27 cellular contexts compared by ENCODE assay signal in genomic region chr20:25187638-25188037, GRCh38.
"Had no signal": no experiment of that assay in that cellular context is flagged by ENCODE, and none has a peak within 500 bp of the region (broad histone marks: within the 10 kb centered on the region; RNA-seq: fewer than 3 reads in every experiment).

No MANE protein-coding gene starts in this region.

- H3K9me3 ChIP-seq: body of pancreas, colonic mucosa had no signal

- DNase-seq: activated CD4-positive, alpha-beta memory T cell treated with anti-CD3 and anti-CD28 coated beads for 36 hours; activated CD4-positive, alpha-beta T cell treated with anti-CD3 and anti-CD28 coated beads for 36 hours; activated CD4-positive, alpha-beta T cell treated with anti-CD3 and anti-CD28 coated beads, Interleukin-2, amount 10 ng/mL, durations not matched to agents 24 days and 14 days; activated CD4-positive, CD25-positive, alpha-beta regulatory T cell; activated CD4-positive, CD25-positive, alpha-beta regulatory T cell treated with anti-CD3 and anti-CD28 coated beads, Interleukin-2, amount 50 U/mL, for 72 hours; activated CD8-positive, alpha-beta memory T cell treated with anti-CD3 and anti-CD28 coated beads, Interleukin-2, amount 10 ng/mL, durations not matched to agents 7 days and 5 days; activated CD8-positive, alpha-beta memory T cell treated with anti-CD3 and anti-CD28 coated beads, Interleukin-2, amount 50 U/mL, for 4 hours; activated CD8-positive, alpha-beta T cell treated with anti-CD3 and anti-CD28 coated beads, Interleukin-2, amount 10 ng/mL, durations not matched to agents 7 days and 5 days; activated effector memory CD4-positive, alpha-beta T cell treated with Interleukin-2 at 50 U/mL for 16 hours; activated naive CD4-positive, alpha-beta T cell treated with anti-CD3 and anti-CD28 coated beads for 36 hours; activated naive CD8-positive, alpha-beta T cell treated with anti-CD3 and anti-CD28 coated beads for 36 hours; activated naive CD8-positive, alpha-beta T cell treated with anti-CD3 and anti-CD28 coated beads, Interleukin-2, amount 50 U/mL, for 24 hours; activated T-cell treated with anti-CD3 and anti-CD28 coated beads for 4 hours; activated T-cell treated with anti-CD3 and anti-CD28 coated beads, Interleukin-2, amount 50 U/mL, for 24 hours; adrenal gland; amygdala; aorta; body of pancreas; central memory CD4-positive, alpha-beta T cell; cerebellar nuclear complex; colonic mucosa; effector CD8-positive, alpha-beta T cell; foreskin fibroblast; head of caudate nucleus; T-helper 2 cell had no signal

- H3K27ac ChIP-seq: adrenal gland, body of pancreas, colonic mucosa, epithelial cell of prostate had no signal

- H3K4me3 ChIP-seq: adrenal gland, body of pancreas, colonic mucosa had no signal

- H3K4me1 ChIP-seq: colonic mucosa had no signal

- H3K36me3 ChIP-seq: adrenal gland, colonic mucosa had no signal

- ATAC-seq: activated CD4-positive, alpha-beta T cell treated with anti-CD3 and anti-CD28 coated beads for 36 hours; activated CD8-positive, alpha-beta memory T cell treated with anti-CD3 and anti-CD28 coated beads, Interleukin-2, amount 10 ng/mL, durations not matched to agents 7 days and 5 days; activated CD8-positive, alpha-beta T cell treated with anti-CD3 and anti-CD28 coated beads, Interleukin-2, amount 10 ng/mL, durations not matched to agents 7 days and 5 days; activated naive CD8-positive, alpha-beta T cell treated with anti-CD3 and anti-CD28 coated beads, Interleukin-2, amount 50 U/mL, for 24 hours; activated T-helper 17 cell treated with anti-CD3 and anti-CD28 coated beads, Interleukin-2, amount 50 U/mL, for 72 hours; body of pancreas had no signal

- H3K27me3 ChIP-seq: adrenal gland, body of pancreas, colonic mucosa had no signal
